Comparison of ENCODE assay signal across 1 cellular context in the genomic region with DNA sequence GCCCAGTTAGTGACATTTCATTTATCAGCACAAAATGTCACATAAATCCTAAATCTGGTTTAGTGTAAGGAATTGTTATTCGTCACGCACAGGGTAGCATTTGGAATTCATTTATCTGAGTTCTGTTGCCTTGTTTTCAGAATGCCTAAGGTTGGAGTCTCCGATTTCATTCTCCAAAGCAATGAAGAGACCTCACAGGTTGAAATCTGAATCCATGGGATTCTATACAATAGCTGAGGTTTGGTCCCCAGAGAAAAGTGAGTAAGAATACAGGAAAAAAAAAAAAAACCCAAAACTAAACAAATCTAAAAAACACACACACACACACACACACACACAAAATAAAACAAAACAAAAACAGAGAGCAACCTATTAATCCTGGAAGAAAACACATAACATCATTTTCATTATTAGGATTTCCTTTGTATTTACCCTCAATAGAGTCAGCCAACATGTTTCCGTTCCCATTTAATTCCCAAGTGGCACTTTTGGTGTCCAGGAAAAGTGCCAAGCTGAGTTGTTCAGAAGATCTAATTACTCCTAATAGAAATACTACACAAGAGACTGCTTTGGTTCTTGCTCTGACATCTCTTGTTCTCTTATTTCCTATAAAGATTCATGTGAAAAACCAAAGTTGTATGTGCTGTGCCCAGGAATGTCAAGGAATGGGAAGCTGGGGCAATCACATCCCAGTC.
TF ChIP-seq lines count a peak whose summit lies in the region.

No MANE protein-coding gene starts in this region.

TF ChIP-seq in GM23338, 12 proteins besides CTCF, POLR2A, EP300 and RAD21:
- no peak for TF ChIP-seq JUNB (IDR thresholded peaks at IDR 0.05; ENCODE audit: unreplicated experiment)
- TF ChIP-seq, protein P1, sequence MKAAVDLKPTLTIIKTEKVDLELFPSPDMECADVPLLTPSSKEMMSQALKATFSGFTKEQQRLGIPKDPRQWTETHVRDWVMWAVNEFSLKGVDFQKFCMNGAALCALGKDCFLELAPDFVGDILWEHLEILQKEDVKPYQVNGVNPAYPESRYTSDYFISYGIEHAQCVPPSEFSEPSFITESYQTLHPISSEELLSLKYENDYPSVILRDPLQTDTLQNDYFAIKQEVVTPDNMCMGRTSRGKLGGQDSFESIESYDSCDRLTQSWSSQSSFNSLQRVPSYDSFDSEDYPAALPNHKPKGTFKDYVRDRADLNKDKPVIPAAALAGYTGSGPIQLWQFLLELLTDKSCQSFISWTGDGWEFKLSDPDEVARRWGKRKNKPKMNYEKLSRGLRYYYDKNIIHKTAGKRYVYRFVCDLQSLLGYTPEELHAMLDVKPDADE (IDR thresholded peaks at IDR 0.05), result no peak
- no peak for TF ChIP-seq STAT1 (IDR thresholded peaks at IDR 0.05; ENCODE audit: unreplicated experiment)
- no peak for TF ChIP-seq POLR2AphosphoS5 (IDR thresholded peaks at IDR 0.05; ENCODE audit: low read depth)
